21 cellular contexts compared by ENCODE assay signal in the genomic region with DNA sequence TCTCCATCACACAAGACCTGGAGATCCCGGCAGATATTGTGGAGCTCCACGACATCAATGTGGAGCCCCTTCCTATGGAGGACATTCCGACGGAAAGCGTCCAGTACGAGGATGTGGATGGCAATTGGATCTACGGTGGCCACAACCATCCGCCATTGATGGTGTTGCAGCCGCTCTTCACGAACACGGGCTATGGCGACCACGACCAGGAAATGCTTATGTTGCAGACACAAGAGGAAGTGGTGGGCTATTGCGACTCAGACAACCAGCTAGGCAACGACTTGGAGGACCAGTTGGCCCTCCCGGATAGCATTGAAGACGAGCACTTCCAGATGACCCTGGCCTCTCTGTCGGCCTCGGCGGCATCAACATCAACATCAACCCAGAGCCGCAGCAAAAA.
"Had no signal": no experiment of that assay in that cellular context is flagged by ENCODE, and none has a peak within 500 bp of the region (broad histone marks: within the 10 kb centered on the region; RNA-seq: fewer than 3 reads in every experiment).

No MANE protein-coding gene starts in this region.

- DNase-seq: dermis blood vessel endothelial cell; dorsolateral prefrontal cortex; effector CD4-positive, alpha-beta T cell; effector memory CD4-positive, alpha-beta T cell; foreskin keratinocyte; heart left ventricle; hypothalamus; immature natural killer cell; islet precursor cell; kidney; kidney glomerular epithelial cell; left colon; left lung; left ventricle myocardium superior; lower lobe of right lung; mesenchymal stem cell; mucosa of descending colon had no signal

- H3K4me1 ChIP-seq: foreskin keratinocyte, gastroesophageal sphincter, heart left ventricle, left lung, lower lobe of right lung had no signal

- ATAC-seq: foreskin keratinocyte, gastroesophageal sphincter, heart left ventricle, left colon, left lung, left ventricle myocardium superior, lower lobe of right lung, mucosa of descending colon had no signal

- H3K27me3 ChIP-seq: esophagus muscularis mucosa, foreskin keratinocyte, gastroesophageal sphincter, heart left ventricle, hepatocyte, left lung had no signal

- H3K4me3 ChIP-seq: coronary artery, dorsolateral prefrontal cortex, esophagus muscularis mucosa, gastroesophageal sphincter, heart left ventricle, hepatocyte, left lung, lower lobe of right lung, mucosa of descending colon had no signal

- H3K9me3 ChIP-seq: esophagus muscularis mucosa, gastroesophageal sphincter, heart left ventricle, left lung, lower lobe of right lung, mucosa of descending colon had no signal

- H3K27ac ChIP-seq: coronary artery, dorsolateral prefrontal cortex, esophagus muscularis mucosa, foreskin keratinocyte, gastroesophageal sphincter, heart left ventricle, hepatocyte, left lung, lower lobe of right lung had no signal
